Comparison of ENCODE assay signal across 8 cellular contexts in genomic region chr1:1019122-1019999, GRCh38. TPM values are rescaled to one million over a fixed set of nuclear protein-coding genes. Genes with fewer than 3 reads are reported as not detected.
DNase-seq lines count a peak whose midpoint lies in the region; ATAC-seq and TF ChIP-seq lines count a peak whose summit lies in the region.

No MANE protein-coding gene starts in this region.

- no peak overlapping the region for H3K27ac ChIP-seq in CD8-positive, alpha-beta memory T cell (ENCODE audit: low read depth, low read length)
- H3K27ac ChIP-seq in PC-3 (ENCODE audit: low read length) = no peak overlapping the region
- peak overlapping the region; percentile 88 to 98 (median 90) for H3K27ac ChIP-seq in stomach

- no peaks in the 10 kb centered on the region for H3F3A ChIP-seq in PC-3 (ENCODE audit: low read length, unreplicated experiment)

- H4K20me1 ChIP-seq in PC-3 (ENCODE audit: low read length) = peaks cover 18% of the 10 kb centered on the region

- peak; percentile 73 for ATAC-seq in GM19328 (IDR thresholded peaks at IDR 0.05; ENCODE audit: unreplicated experiment)
- ATAC-seq in HG03457 (IDR thresholded peaks at IDR 0.05; ENCODE audit: unreplicated experiment) = peak; percentile 43
- peak; percentile 56 for ATAC-seq in PC-3

- TF ChIP-seq EP300 in stomach (IDR thresholded peaks at IDR 0.05) = no peak

- WGBS in stomach, 5 donors = 2 to 7% (median 3%) methylated on average over 8 to 83 of the region's 91 CpGs

- no peak overlapping the region for H3K9ac ChIP-seq in PC-3 (ENCODE audit: low read length)

- CTCF ChIA-PET in CD8-positive, alpha-beta memory T cell (lab: Charles Lee) = interaction anchor here (0.6 to 3.6 kb wide), 9 partner anchors 15 to 356 kb away, joined by 3 to 18 read pairs (median 4); partner anchors contain the start of genes AURKAIP1, PERM1 and PLEKHN1
- CTCF ChIA-PET in PC-3 (lab: Charles Lee) = interaction anchor here (0.6 to 1.5 kb wide), 9 partner anchors 17 to 272 kb away, joined by 3 to 10 read pairs (median 4); no protein-coding TSS in a partner anchor

- TF ChIP-seq CTCF in PC-3 (conservative IDR thresholded peaks at IDR 0.05; ENCODE audit: low read depth, low read length) = peak; percentile 50
- no peak for TF ChIP-seq CTCF in fibroblast of mammary gland (conservative IDR thresholded peaks at IDR 0.05; ENCODE audit: control insufficient read depth, insufficient read depth, low read depth, low read length)
- peak; percentile 58 for TF ChIP-seq CTCF in neural crest cell (conservative IDR thresholded peaks at IDR 0.05)
- peak in 5 of 7 experiments; percentile 14 to 81 (median 62) for TF ChIP-seq CTCF in stomach (IDR thresholded peaks at IDR 0.05)

- no peaks in the 10 kb centered on the region for H3K36me3 Mint-ChIP-seq in CD8-positive, alpha-beta memory T cell
- no peaks in the 10 kb centered on the region for H3K36me3 Mint-ChIP-seq in neural crest cell (ENCODE audit: low read depth)

- H3K4me1 ChIP-seq in CD8-positive, alpha-beta memory T cell (ENCODE audit: insufficient read depth, low read length) = peaks cover 20% of the 10 kb centered on the region
- H3K4me1 ChIP-seq in PC-3 (ENCODE audit: insufficient read depth, low read length) = peaks cover 44% of the 10 kb centered on the region
- peaks cover 29 to 63% (median 49%) of the 10 kb centered on the region in 4 donors for H3K4me1 ChIP-seq in stomach

- intact Hi-C loops in PC-3 (cut with micrococcal nuclease) (no loop called here), stomach (cut with DNase I; ENCODE audit: low total_unique reads) (no loop called here)

- POLR2A ChIA-PET in CD8-positive, alpha-beta memory T cell (lab: Charles Lee) = no interaction called here
- POLR2A ChIA-PET in PC-3 (lab: Charles Lee; ENCODE audit: unreplicated experiment) = interaction anchor here (0.9 kb wide), 1 partner anchor 19 kb away, joined by 5 read pairs; the partner anchor contains the start of gene HES4

- BruUV-seq in PC-3 (replicated peaks; lab: Mats Ljungman, UMichigan) = no TSS peak

- peak; percentile 73 to 82 (median 74) for DNase-seq in CD8-positive, alpha-beta memory T cell
- peak; percentile 96 for DNase-seq in PC-3
- DNase-seq in activated T-helper 1 cell treated with Interleukin-2 at 50 U/mL for 16 hours (ENCODE audit: low read depth) = peak; percentile 68
- peak; percentile 67 for DNase-seq in fibroblast of mammary gland (ENCODE audit: low read depth)
- DNase-seq in neural crest cell (ENCODE audit: low read depth, low spot score) = peak; percentile 77
- DNase-seq in stomach = peak; percentile 88

- no peaks in the 10 kb centered on the region for H3K9me3 Mint-ChIP-seq in CD8-positive, alpha-beta memory T cell
- H3K9me3 Mint-ChIP-seq in neural crest cell = no peaks in the 10 kb centered on the region

- H3K79me2 ChIP-seq in PC-3 (ENCODE audit: low read length) = peaks cover 55% of the 10 kb centered on the region

- peak overlapping the region in 1 of 8 donors; percentile 73 for H3K27ac Mint-ChIP-seq in CD8-positive, alpha-beta memory T cell
- H3K27ac Mint-ChIP-seq in neural crest cell (ENCODE audit: unreplicated experiment) = no peak overlapping the region

- no peak for TF ChIP-seq POLR2A in stomach (IDR thresholded peaks at IDR 0.05)

- peaks cover 0 to 3% of the 10 kb centered on the region in 2 donors for H3K27me3 Mint-ChIP-seq in CD8-positive, alpha-beta memory T cell
- no peaks in the 10 kb centered on the region for H3K27me3 Mint-ChIP-seq in neural crest cell (ENCODE audit: low read depth)

- H3K4me1 Mint-ChIP-seq in CD8-positive, alpha-beta memory T cell = peaks cover 9 to 25% (median 13%) of the 10 kb centered on the region in 3 donors
- H3K4me1 Mint-ChIP-seq in neural crest cell = peaks cover 24% of the 10 kb centered on the region

- peak overlapping the region in 6 of 7 donors; percentile 49 to 84 (median 64) for H3K4me3 Mint-ChIP-seq in CD8-positive, alpha-beta memory T cell
- H3K4me3 Mint-ChIP-seq in neural crest cell = peak overlapping the region; percentile 72

- no peak overlapping the region for H2AFZ ChIP-seq in PC-3 (ENCODE audit: low read length)

- no peaks in the 10 kb centered on the region for H3K27me3 ChIP-seq in CD8-positive, alpha-beta memory T cell (ENCODE audit: insufficient read depth, low read length, poor library complexity, severe bottlenecking)
- H3K27me3 ChIP-seq in PC-3 (ENCODE audit: low read length) (no peaks in the 10 kb centered on the region), stomach (peaks cover 0 to 22% (median 7%) of the 10 kb centered on the region in 3 donors)

- H3K36me3 ChIP-seq in CD8-positive, alpha-beta memory T cell (ENCODE audit: insufficient read depth, low read length) = no peaks in the 10 kb centered on the region
- H3K36me3 ChIP-seq in PC-3 (ENCODE audit: low read depth, low read length) = peaks cover 18% of the 10 kb centered on the region; the same call in 1 of the 2 replicates
- no peaks in the 10 kb centered on the region for H3K36me3 ChIP-seq in stomach

- peak overlapping the region; percentile 64 for H3K4me2 ChIP-seq in PC-3 (ENCODE audit: low read length)

- H3K9me2 ChIP-seq in PC-3 (replicated peaks; ENCODE audit: low read length) = no peaks in the 10 kb centered on the region

- H3K4me3 ChIP-seq in CD8-positive, alpha-beta memory T cell (ENCODE audit: low read length) = no peak overlapping the region
- peak overlapping the region; percentile 37; the same call in 1 of the 2 replicates for H3K4me3 ChIP-seq in PC-3 (ENCODE audit: low read length)
- H3K4me3 ChIP-seq in fibroblast of mammary gland (ENCODE audit: control insufficient read depth, low read depth, low read length) = peak overlapping the region; percentile 29
- peak overlapping the region; percentile 75 to 89 (median 77) for H3K4me3 ChIP-seq in stomach

- no peaks in the 10 kb centered on the region for H3K9me3 ChIP-seq in CD8-positive, alpha-beta memory T cell (ENCODE audit: low read length)
- H3K9me3 ChIP-seq in PC-3 (ENCODE audit: low read length) (no peaks in the 10 kb centered on the region), stomach (no peaks in the 10 kb centered on the region)

RNA-seq across cellular contexts. Expression of gene AGRN, which starts 0.6 kb away (rescaled TPM):
- total RNA-seq in CD8-positive, alpha-beta memory T cell = 1 to 10 TPM; 7.1 to 8.0 TPM
- polyA plus RNA-seq in CD8-positive, alpha-beta memory T cell = not detected
- total RNA-seq in PC-3 (2014; rRNA removed) = 273 and 377 TPM in 2 replicates
- 192 and 203 TPM in 2 replicates for total RNA-seq in neural crest cell
- total RNA-seq in stomach = 100 to 1,000 TPM in 2 of 5 donors, 10 to 100 TPM in 3; 38.0 to 459 (median 77.8) TPM
- 10 to 100 TPM in 2 of 3 donors, 1 to 10 TPM in 1; 3.5 to 33.7 (median 31.9) TPM for polyA plus RNA-seq in stomach

RNA-seq across cellular contexts. Expression of gene ISG15, which starts 6.1 kb away (rescaled TPM):
- total RNA-seq in CD8-positive, alpha-beta memory T cell = 10 to 100 TPM; 16.9 to 20.4 TPM
- polyA plus RNA-seq in CD8-positive, alpha-beta memory T cell = 250 TPM
- 749 and 758 TPM in 2 replicates for total RNA-seq in PC-3 (2014; rRNA removed)
- 17.4 and 22.3 TPM in 2 replicates for total RNA-seq in neural crest cell
- 10 to 100 TPM; 16.3 to 84.6 (median 19.3) TPM for total RNA-seq in stomach
- 100 to 1,000 TPM in 1 of 3 donors, 10 to 100 TPM in 2; 78.1 to 105 (median 97.1) TPM for polyA plus RNA-seq in stomach

RNA-seq across cellular contexts. Expression of gene HES4, which starts 19.5 kb away (rescaled TPM):
- total RNA-seq in CD8-positive, alpha-beta memory T cell = under 1 TPM; 0.24 to 0.62 TPM
- polyA plus RNA-seq in CD8-positive, alpha-beta memory T cell = not detected
- 233 and 379 TPM in 2 replicates for total RNA-seq in PC-3 (2014; rRNA removed)
- total RNA-seq in neural crest cell = 35.7 and 38.0 TPM in 2 replicates
- 100 to 1,000 TPM in 1 of 5 donors, 10 to 100 TPM in 3, not detected in 1; 14.9 to 212 (median 60.8) TPM for total RNA-seq in stomach
- 10 to 100 TPM in 2 of 3 donors, 1 to 10 TPM in 1; 4.0 to 29.3 (median 13.4) TPM for polyA plus RNA-seq in stomach

RNA-seq across cellular contexts. Expression of gene PERM1, which starts 37.5 kb away (rescaled TPM):
- total RNA-seq in CD8-positive, alpha-beta memory T cell = not detected
- polyA plus RNA-seq in CD8-positive, alpha-beta memory T cell = not detected
- 0.47 and 1.1 TPM in 2 replicates for total RNA-seq in PC-3 (2014; rRNA removed)
- 0.11 TPM in 1 of 2 replicates, not detected in the other for total RNA-seq in neural crest cell
- total RNA-seq in stomach = under 1 TPM in 1 of 5 donors, not detected in 4; 0.43 TPM
- under 1 TPM; 0.37 to 0.88 (median 0.46) TPM for polyA plus RNA-seq in stomach

RNA-seq across cellular contexts. Expression of gene PLEKHN1, which starts 53.1 kb away (rescaled TPM):
- 1 to 10 TPM; 2.7 to 3.5 TPM for total RNA-seq in CD8-positive, alpha-beta memory T cell
- 0.49 TPM for polyA plus RNA-seq in CD8-positive, alpha-beta memory T cell
- 14.0 and 18.3 TPM in 2 replicates for total RNA-seq in PC-3 (2014; rRNA removed)
- not detected in 2 replicates for total RNA-seq in neural crest cell
- 10 to 100 TPM in 1 of 5 donors, under 1 TPM in 3, not detected in 1; 0.29 to 29.2 (median 0.50) TPM for total RNA-seq in stomach
- 10 to 100 TPM in 1 of 3 donors, 1 to 10 TPM in 1, not detected in 1; 2.9 to 13.6 TPM for polyA plus RNA-seq in stomach

Comparison
In these comparisons a context has a peak if more than half of its experiments do, and no peak if none do; other contexts are left out.
1. H3K27ac ChIP-seq: peak in stomach (5 of 5); none in CD8-positive, alpha-beta memory T cell (single experiment) and PC-3 (single experiment).
2. RNA of gene AGRN, which starts 0.6 kb away (total RNA-seq): 273 to 377 TPM in PC-3, 192 to 203 TPM in neural crest cell and 38.0 to 459 TPM in stomach; 7.1 to 8.0 TPM in CD8-positive, alpha-beta memory T cell; every median in the first group is over 4 times any median in the second.
3. Peak in every context shown above with its lines, with median percentiles within 50 percentile points of each other: DNase-seq and ATAC-seq.